ENCODE assay signal across 20 cellular contexts in the genomic region with DNA sequence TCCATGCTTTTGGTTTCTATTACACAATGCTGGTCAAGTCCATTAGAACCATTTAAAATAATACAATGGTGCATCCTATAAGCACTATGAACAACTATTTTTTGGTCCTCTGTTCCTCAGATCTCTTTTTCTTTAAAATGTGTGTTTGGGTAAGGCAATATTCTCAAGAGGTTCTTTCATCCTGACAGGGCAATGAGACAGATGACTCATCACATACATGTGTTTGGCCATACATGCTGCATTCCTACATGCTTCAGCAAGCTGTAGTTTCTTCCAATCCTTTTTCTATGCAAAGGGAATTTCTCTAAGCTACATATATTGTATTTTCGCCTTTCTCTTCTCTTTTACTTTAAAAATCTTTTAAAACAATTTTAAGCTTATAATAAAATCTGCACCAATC.
DNase-seq lines count a peak whose midpoint lies in the region; ATAC-seq and TF ChIP-seq lines count a peak whose summit lies in the region.
"Had no signal": no experiment of that assay in that cellular context is flagged by ENCODE, and none has a peak within 500 bp of the region (broad histone marks: within the 10 kb centered on the region; RNA-seq: fewer than 3 reads in every experiment).

No MANE protein-coding gene starts in this region.

- no peak overlapping the region for H3K4me3 ChIP-seq in GM12865 (ENCODE audit: low read depth, low read length)
- H3K4me3 ChIP-seq in epithelial cell of esophagus (ENCODE audit: low read length) = no peak overlapping the region
- H3K4me3 ChIP-seq: HAP-1, SJSA1 had no signal

- ATAC-seq in HG02885 (IDR thresholded peaks at IDR 0.05; ENCODE audit: poor library complexity, unreplicated experiment) (peak; percentile 44), HG02571 (IDR thresholded peaks at IDR 0.05; ENCODE audit: unreplicated experiment) (no peak)
- ATAC-seq: PC-3 had no signal

- TF ChIP-seq CTCF in GM12865 (IDR thresholded peaks at IDR 0.05; ENCODE audit: insufficient read depth, low read depth, low read length, missing control alignments) (no peak), epithelial cell of esophagus (IDR thresholded peaks at IDR 0.05; ENCODE audit: insufficient read depth, low read depth, low read length, missing control alignments) (no peak)

- DNase-seq in COLO829 (ENCODE audit: low spot score) = peak; percentile 15
- DNase-seq in GM12865 (ENCODE audit: low read depth) = peak; percentile 11
- peak; percentile 45 for DNase-seq in epithelial cell of esophagus (ENCODE audit: low read depth)
- no peak for DNase-seq in cerebellar cortex (ENCODE audit: low spot score)
- no peak for DNase-seq in KG1 (lab: John Stamatoyannopoulos, UW)
- DNase-seq in NCI-H2107 (lab: John Stamatoyannopoulos, UW) = no peak
- DNase-seq: ACHN, DMS79, Karpas-422, MM.1S, NCI-H1105 treated with DMSO at 0.1 percent for 48 hours, NCI-H1694 treated with DMSO at 0.1 percent for 48 hours, NCI-H446, NCI-H748 treated with DMSO at 0.1 percent for 48 hours, PC-3, T-helper 2 cell had no signal

Comparison
In these comparisons a context has a peak if more than half of its experiments do, and no peak if none do; other contexts are left out.
1. DNase-seq: peak in COLO829 (single experiment), GM12865 (single experiment) and epithelial cell of esophagus (single experiment); none in cerebellar cortex (single experiment), KG1 (single experiment) and NCI-H2107 (single experiment).